Comparison of ENCODE assay signal across 15 cellular contexts in the genomic region with DNA sequence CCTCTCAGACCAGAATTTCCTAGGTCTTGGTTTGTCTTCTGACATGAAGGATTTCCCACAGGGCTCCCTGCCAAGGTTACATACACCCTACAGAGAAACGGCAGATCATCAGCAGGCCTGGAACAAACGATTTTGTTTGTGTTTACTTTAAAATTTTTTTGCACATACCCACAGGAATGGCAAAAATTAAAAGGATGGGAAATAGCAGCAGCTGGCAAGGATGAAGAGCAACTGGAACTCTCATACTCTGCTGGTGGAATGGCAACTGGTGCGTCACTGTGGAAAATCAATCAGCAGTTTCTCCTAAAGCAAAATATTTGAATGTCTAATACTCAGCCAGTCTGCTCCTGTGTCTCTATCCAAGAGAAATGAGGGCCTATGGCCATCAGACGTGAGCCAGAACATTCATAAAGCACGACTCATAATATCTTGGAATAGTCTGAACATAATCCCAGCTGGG. TPM values are rescaled to one million over a fixed set of nuclear protein-coding genes. Genes with fewer than 3 reads are reported as not detected.
DNase-seq lines count a peak whose midpoint lies in the region; ATAC-seq and TF ChIP-seq lines count a peak whose summit lies in the region.
"Had no signal": no experiment of that assay in that cellular context is flagged by ENCODE, and none has a peak within 500 bp of the region (broad histone marks: within the 10 kb centered on the region; RNA-seq: fewer than 3 reads in every experiment).

No MANE protein-coding gene starts in this region.

- H2AFZ ChIP-seq in ACC112 (ENCODE audit: low read length, unreplicated experiment), result no peak overlapping the region

- no peak for TF ChIP-seq CTCF in Peyer's patch (IDR thresholded peaks at IDR 0.05)

- no peak for ATAC-seq in GM19452 (IDR thresholded peaks at IDR 0.05; ENCODE audit: unreplicated experiment)
- ATAC-seq in HG03439 (IDR thresholded peaks at IDR 0.05; ENCODE audit: unreplicated experiment), result no peak
- ATAC-seq: body of pancreas, esophagus mucosa, right lobe of liver had no signal

- H3K4me3 ChIP-seq in ACC112 (ENCODE audit: low read depth, low read length) (no peak overlapping the region), Peyer's patch (no peak overlapping the region)
- H3K4me3 ChIP-seq: body of pancreas, right lobe of liver, thyroid gland had no signal

- H3K4me1 ChIP-seq in ACC112 (ENCODE audit: control insufficient read depth, insufficient read depth, low read length, unreplicated experiment) (peaks cover 13% of the 10 kb centered on the region), Peyer's patch (no peaks in the 10 kb centered on the region)

- H3K9me3 ChIP-seq in Peyer's patch, result no peaks in the 10 kb centered on the region
- H3K9me3 ChIP-seq: body of pancreas, right lobe of liver, thyroid gland had no signal

- H3K79me2 ChIP-seq in ACC112 (ENCODE audit: control insufficient read depth, insufficient read depth, low read length, unreplicated experiment), result peaks cover 13% of the 10 kb centered on the region

- H3K27ac ChIP-seq in ACC112 (ENCODE audit: low read depth, low read length), result peak overlapping the region; percentile 59
- H3K27ac ChIP-seq in Peyer's patch, result no peak overlapping the region
- H3K27ac ChIP-seq: body of pancreas, right lobe of liver, thyroid gland had no signal

- no peaks in the 10 kb centered on the region for H3K36me3 ChIP-seq in ACC112 (ENCODE audit: insufficient read depth, low read length)
- no peaks in the 10 kb centered on the region for H3K36me3 ChIP-seq in Peyer's patch
- H3K36me3 ChIP-seq: right lobe of liver, thyroid gland had no signal

- no peak for TF ChIP-seq POLR2A in Peyer's patch (IDR thresholded peaks at IDR 0.05)

- no peaks in the 10 kb centered on the region for H3K27me3 ChIP-seq in ACC112 (ENCODE audit: insufficient read depth, low read length)
- H3K27me3 ChIP-seq in Peyer's patch, result no peaks in the 10 kb centered on the region
- H3K27me3 ChIP-seq: body of pancreas, right lobe of liver, thyroid gland had no signal

- DNase-seq in HT1080 (ENCODE audit: low read depth), result peak; percentile 55
- DNase-seq in amniotic epithelial cell (ENCODE audit: low read depth), result peak; percentile 89
- peak; percentile 96 for DNase-seq in foreskin melanocyte
- no peak for DNase-seq in SKM-1 (lab: John Stamatoyannopoulos, UW; ENCODE audit: unreplicated experiment)
- DNase-seq in Peyer's patch, result no peak
- DNase-seq: body of pancreas, islet precursor cell, naive B cell, Right ventricle myocardium superior, thyroid gland had no signal

RNA-seq across cellular contexts. Expression of a gene that starts 6.5 kb away (rescaled TPM):
- 7.3 and 11.1 TPM in 2 replicates for total RNA-seq in HT1080 (2014; rRNA removed; shearing (Covaris generic))
- polyA plus RNA-seq in HT1080 (2015; cell fraction: cytosol; rRNA removed), result 25.4 and 31.1 TPM in 2 replicates
- 27.7 and 39.1 TPM in 2 replicates for polyA plus RNA-seq in HT1080 (2015; cell fraction: nucleus; rRNA removed)
- total RNA-seq in Peyer's patch, result 10 to 100 TPM; 31.4 to 46.4 (median 41.9) TPM

Comparison
In these comparisons a context has a peak if more than half of its experiments do, and no peak if none do; other contexts are left out.
1. DNase-seq: peak in HT1080 (single experiment), amniotic epithelial cell (single experiment) and foreskin melanocyte (single experiment); none in SKM-1 (single experiment) and Peyer's patch (0 of 3).